8 cellular contexts compared by ENCODE assay signal in the genomic region with DNA sequence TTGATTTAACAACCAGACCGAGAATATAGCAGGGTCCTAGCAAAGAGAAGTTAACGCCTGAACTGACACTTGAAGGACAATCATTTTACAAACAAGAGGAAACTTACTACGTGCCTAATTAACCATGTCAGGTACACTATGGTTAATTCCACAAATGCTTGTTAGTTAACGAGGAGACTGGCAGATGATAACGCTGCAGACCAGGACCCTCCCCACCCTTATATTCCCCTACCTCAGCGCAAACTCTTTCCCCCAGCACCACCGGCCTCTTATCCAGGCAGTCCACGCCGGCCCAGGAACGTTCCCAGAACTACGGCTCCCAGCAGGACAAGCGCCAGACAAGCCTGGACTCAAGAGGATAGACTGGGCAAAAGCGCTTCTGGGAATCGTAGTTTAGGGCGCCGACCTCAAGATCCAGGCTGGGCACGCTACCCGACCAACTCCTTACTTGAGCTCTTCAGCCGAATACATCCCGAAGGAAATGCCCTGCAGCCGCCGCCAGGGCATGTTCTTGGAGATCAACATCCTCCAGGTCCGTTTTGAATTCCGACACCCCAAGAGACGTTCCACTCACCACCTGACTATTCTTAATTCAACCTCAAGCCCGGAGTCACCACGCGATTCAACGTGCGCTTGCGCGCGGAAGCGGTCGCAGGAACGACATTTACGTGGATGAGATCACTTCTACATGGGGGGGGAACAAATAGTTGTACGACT. TPM values are rescaled to one million over a fixed set of nuclear protein-coding genes. Genes with fewer than 3 reads are reported as not detected.
DNase-seq lines count a peak whose midpoint lies in the region; ATAC-seq and TF ChIP-seq lines count a peak whose summit lies in the region.

Gene POLR1A (minus strand): TSS at position 635 of the 717 bp plus-strand sequence. CDS start 110 bp downstream, at position 525.

- H3K9ac ChIP-seq in mucosa of stomach (ENCODE audit: low read length): peak within 1 kb of the TSS; percentile 71

- DNase-seq in DMS 273 (lab: John Stamatoyannopoulos, UW; ENCODE audit: unreplicated experiment): peak; percentile 97
- DNase-seq in PC-9: peak; percentile 79 to 84
- peak; percentile 81 for DNase-seq in activated T-cell treated with anti-CD3 and anti-CD28 coated beads, Interleukin-2, amount 50 U/mL, for 1 hour
- peak; percentile 83 for DNase-seq in stimulated activated CD8-positive, alpha-beta memory T cell treated with anti-CD3 and anti-CD28 coated beads, Interleukin-4, amount 100 ng/mL, for 48 hours

- no TSS peak for BruUV-seq in PC-9 (replicated peaks; lab: Mats Ljungman, UMichigan)

- peaks cover 75% of the 10 kb centered on the region for H3K79me2 ChIP-seq in PC-9 (ENCODE audit: low read depth)

- POLR2A ChIA-PET in PC-9 (lab: Charles Lee; ENCODE audit: unreplicated experiment): interaction anchor here (0.5 to 0.6 kb wide), 5 partner anchors 12 to 567 kb away, joined by 3 to 6 read pairs (median 4); partner anchors contain the start of gene KDM3A

- H3K27ac ChIP-seq in PC-9 (peak within 1 kb of the TSS; percentile 58), esophagus (ENCODE audit: low read depth in 2 of 2, low read length in 1 of 2) (peak within 1 kb of the TSS; percentile 89 to 91)

- H3K4me2 ChIP-seq in PC-9: peak within 1 kb of the TSS; percentile 92

- H3K4me3 ChIP-seq in PC-9 (peak within 1 kb of the TSS; percentile 94), esophagus (ENCODE audit: low read depth in 1 of 2, low read length in 2 of 2) (peak within 1 kb of the TSS; percentile 85 to 86), mucosa of stomach (ENCODE audit: low read length) (peak within 1 kb of the TSS; percentile 80)

- CTCF ChIA-PET in PC-9 (lab: Charles Lee): interaction anchor here (1.7 kb wide), 1 partner anchor 278 kb away, joined by 5 read pairs; no protein-coding TSS in a partner anchor

- H3K4me1 ChIP-seq in PC-9 (replicated peaks; ENCODE audit: insufficient read depth) (peaks cover 27% of the 10 kb centered on the region), esophagus (ENCODE audit: control insufficient read depth in 2 of 2, insufficient read depth in 2 of 2, low read length in 1 of 2) (no peaks in the 10 kb centered on the region), mucosa of stomach (ENCODE audit: control insufficient read depth, insufficient read depth, low read length) (peaks cover 8% of the 10 kb centered on the region)

- peaks cover 36% of the 10 kb centered on the region; the same call in 1 of the 2 replicates for H4K20me1 ChIP-seq in PC-9 (ENCODE audit: insufficient read depth)

- H3K27me3 ChIP-seq in PC-9 (ENCODE audit: insufficient read depth, low read depth): no peaks in the 10 kb centered on the region
- H3K27me3 ChIP-seq in esophagus (ENCODE audit: control insufficient read depth in 1 of 2, insufficient read depth in 2 of 2, low read length in 2 of 2): no peaks in the 10 kb centered on the region
- H3K27me3 ChIP-seq in mucosa of stomach (ENCODE audit: control insufficient read depth, insufficient read depth, low read length): no peaks in the 10 kb centered on the region

- ATAC-seq in GM21619 (IDR thresholded peaks at IDR 0.05; ENCODE audit: unreplicated experiment): peak; percentile 66

- no peaks in the 10 kb centered on the region for H3K9me3 ChIP-seq in PC-9 (ENCODE audit: insufficient read depth, low read depth)
- no peaks in the 10 kb centered on the region for H3K9me3 ChIP-seq in esophagus (ENCODE audit: control insufficient read depth in 2 of 2, insufficient read depth in 1 of 2, low read depth in 1 of 2, low read length in 1 of 2)
- no peaks in the 10 kb centered on the region for H3K9me3 ChIP-seq in mucosa of stomach (ENCODE audit: control insufficient read depth, low read length)

- H3K36me3 ChIP-seq in PC-9 (ENCODE audit: low read depth) (peaks cover 13% of the 10 kb centered on the region), esophagus (ENCODE audit: control insufficient read depth in 2 of 2, insufficient read depth in 2 of 2, low read length in 1 of 2) (peaks cover under 1 to 4% of the 10 kb centered on the region in 2 donors), mucosa of stomach (ENCODE audit: control insufficient read depth, insufficient read depth, low read length) (no peaks in the 10 kb centered on the region)

- no peaks in the 10 kb centered on the region for H3K9me2 ChIP-seq in PC-9 (ENCODE audit: insufficient read depth)

- TF ChIP-seq EP300 in Ishikawa (IDR thresholded peaks at IDR 0.05; ENCODE audit: borderline replicate concordance): no peak

- H2AFZ ChIP-seq in PC-9: peak within 1 kb of the TSS; percentile 96

- intact Hi-C loops in PC-9 (cut with micrococcal nuclease; ENCODE audit: unreplicated experiment): no loop called here

- peaks cover 3% of the 10 kb centered on the region; the same call in 1 of the 2 replicates for H3F3A ChIP-seq in PC-9 (ENCODE audit: insufficient read depth, low read depth)

- TF ChIP-seq CTCF in PC-9 (conservative IDR thresholded peaks at IDR 0.05): no peak

- WGBS in esophagus, 2 donors: 0 to 1% methylated on average over 38 of the region's 38 CpGs

- TF ChIP-seq RAD21 in Ishikawa (IDR thresholded peaks at IDR 0.05; ENCODE audit: low read depth): no peak

TF ChIP-seq in Ishikawa, 13 proteins besides CTCF, POLR2A, EP300 and RAD21:
- TF ChIP-seq, protein P1, sequence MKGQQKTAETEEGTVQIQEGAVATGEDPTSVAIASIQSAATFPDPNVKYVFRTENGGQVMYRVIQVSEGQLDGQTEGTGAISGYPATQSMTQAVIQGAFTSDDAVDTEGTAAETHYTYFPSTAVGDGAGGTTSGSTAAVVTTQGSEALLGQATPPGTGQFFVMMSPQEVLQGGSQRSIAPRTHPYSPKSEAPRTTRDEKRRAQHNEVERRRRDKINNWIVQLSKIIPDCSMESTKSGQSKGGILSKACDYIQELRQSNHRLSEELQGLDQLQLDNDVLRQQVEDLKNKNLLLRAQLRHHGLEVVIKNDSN (IDR thresholded peaks at IDR 0.05): peak; percentile 53
- no peak for TF ChIP-seq FOXM1 (IDR thresholded peaks at IDR 0.05; ENCODE audit: borderline replicate concordance, low read depth)
- TF ChIP-seq, protein P2, sequence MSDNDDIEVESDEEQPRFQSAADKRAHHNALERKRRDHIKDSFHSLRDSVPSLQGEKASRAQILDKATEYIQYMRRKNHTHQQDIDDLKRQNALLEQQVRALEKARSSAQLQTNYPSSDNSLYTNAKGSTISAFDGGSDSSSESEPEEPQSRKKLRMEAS (IDR thresholded peaks at IDR 0.05): peak; percentile 73; the same call in 1 of the 2 replicates

RNA-seq across cellular contexts. Expression of gene POLR1A, which starts in this region (rescaled TPM):
- total RNA-seq in PC-9 (2021): 23.1 and 29.7 TPM in 2 replicates
- polyA plus RNA-seq in esophagus: 1 to 10 TPM; 4.2 to 4.8 TPM

Comparison
In these comparisons a context has a peak if more than half of its experiments do, and no peak if none do; other contexts are left out.
1. Peak in every context shown above with its lines: DNase-seq, ATAC-seq, H3K4me3 ChIP-seq and H3K27ac ChIP-seq.